Comparison of ENCODE assay signal across 8 cellular contexts in the genomic region with DNA sequence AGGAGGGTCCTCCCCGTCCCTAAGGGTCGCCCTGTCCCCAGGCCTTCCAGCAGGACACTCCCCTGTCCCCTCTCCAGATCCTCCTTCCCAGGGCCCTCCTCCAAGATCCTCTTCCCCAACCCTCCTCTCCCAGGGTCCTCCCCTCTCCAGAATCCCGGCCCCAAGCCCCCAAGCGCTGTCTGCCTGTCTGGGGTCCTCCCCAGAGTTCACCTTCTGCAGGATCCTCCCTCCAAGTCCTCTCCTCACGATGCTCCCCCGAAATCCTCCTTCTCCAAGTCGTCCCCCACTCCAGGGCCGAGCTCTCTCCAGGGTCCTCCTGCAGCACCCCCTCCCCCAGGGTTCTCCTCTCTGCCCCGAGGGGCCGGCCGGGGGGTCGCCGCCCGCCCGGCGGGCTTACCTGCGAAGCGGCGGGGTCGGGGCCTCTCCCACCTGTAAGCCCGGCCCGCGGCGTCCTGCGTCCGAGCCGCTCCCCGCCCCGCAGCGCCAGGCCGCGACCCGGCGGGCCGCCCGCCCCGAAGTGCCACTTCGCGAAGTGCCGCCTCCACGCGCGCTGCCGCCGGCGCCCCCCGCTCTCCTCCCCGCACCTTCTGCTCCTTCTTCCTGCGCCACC. TPM values are rescaled to one million over a fixed set of nuclear protein-coding genes. Genes with fewer than 3 reads are reported as not detected.
A peak's percentile ranks its signal among the peaks of the same experiment; 100 is the strongest.
DNase-seq lines count a peak whose midpoint lies in the region; ATAC-seq, FAIRE-seq and TF ChIP-seq lines count a peak whose summit lies in the region.

No MANE protein-coding gene starts in this region.

- WGBS in GM12878 (ENCODE audit: insufficient coverage, insufficient replicate concordance, low lambda C conversion rate, missing lambda C conversion rate): 3% methylated on average over 23 of the region's 49 CpGs
- WGBS in thyroid gland, 2 donors: 0 to 3% methylated on average over 15 to 19 of the region's 49 CpGs

- SMC1A ChIA-PET in GM12878 (lab: Charles Lee; ENCODE audit: uncharacterized antibody, unreplicated experiment): no interaction called here

- TF ChIP-seq EP300 in GM12878 (IDR thresholded peaks at IDR 0.05; ENCODE audit: borderline replicate concordance in 1 of 2, control insufficient read depth in 1 of 2, low read depth in 2 of 2, low read length in 2 of 2): no peak

- ATAC-seq in HG03196 (IDR thresholded peaks at IDR 0.05; ENCODE audit: unreplicated experiment) (peak; percentile 3), GM12878 (peak; percentile 60), left lung (peak; percentile 0), GM21526 (IDR thresholded peaks at IDR 0.05; ENCODE audit: low FRiP score, unreplicated experiment) (no peak)

- no peak for TF ChIP-seq POLR2A in GM12878 (IDR thresholded peaks at IDR 0.05; ENCODE audit: low read depth, low read length)
- TF ChIP-seq POLR2A in thyroid gland (IDR thresholded peaks at IDR 0.05): no peak
- no peak for TF ChIP-seq POLR2A in erythroblast (IDR thresholded peaks at IDR 0.05; ENCODE audit: low read length)

- in situ Hi-C loops in GM12878 (cut with MboI): no loop called here

- H3K9me3 ChIP-seq in GM12878 (replicated peaks; ENCODE audit: control insufficient read depth, insufficient read depth, low read length) (no peaks in the 10 kb centered on the region), left lung (no peaks in the 10 kb centered on the region), thyroid gland (no peaks in the 10 kb centered on the region)

- H3K36me3 ChIP-seq in GM06990 (ENCODE audit: control insufficient read depth, insufficient read depth, low read length) (no peaks in the 10 kb centered on the region), GM12878 (ENCODE audit: control insufficient read depth in 2 of 2, insufficient read depth in 2 of 2, low read length in 1 of 2) (no peaks in the 10 kb centered on the region), left lung (peaks cover 0 to 4% of the 10 kb centered on the region in 2 donors), thyroid gland (no peaks in the 10 kb centered on the region)

- intact Hi-C loops in GM12878 (cut with micrococcal nuclease; ENCODE audit: unreplicated experiment) (no loop called here), left lung (cut with DNase I) (no loop called here), thyroid gland (cut with DNase I) (loop anchor here (10.0 kb wide), 1 partner anchor 191 kb away; the partner anchor contains the start of gene CEP131)

- H4K20me1 ChIP-seq in GM12878 (ENCODE audit: control insufficient read depth, insufficient read depth): no peaks in the 10 kb centered on the region

- peak overlapping the region; percentile 55; the same call in 1 of the 2 replicates for H3K4me2 ChIP-seq in GM12878 (ENCODE audit: control insufficient read depth, insufficient read depth)

- H3K27ac ChIP-seq in GM12878 (ENCODE audit: control insufficient read depth, insufficient read depth): no peak overlapping the region
- H3K27ac ChIP-seq in left lung: peak overlapping the region; percentile 57 to 76
- H3K27ac ChIP-seq in thyroid gland: no peak overlapping the region

- POLR2A ChIA-PET in GM12878 (lab: Charles Lee): no interaction called here

- TF ChIP-seq CTCF in GM06990 (IDR thresholded peaks at IDR 0.05; ENCODE audit: insufficient read depth, low read length, poor library complexity, severe bottlenecking): no peak
- TF ChIP-seq CTCF in GM12878 (IDR thresholded peaks at IDR 0.05 in 2 of 3, conservative IDR thresholded peaks at IDR 0.05 in 1 of 3; ENCODE audit: control insufficient read depth in 2 of 3, extremely low read depth in 1 of 3, insufficient read depth in 1 of 3, low read depth in 3 of 3, low read length in 3 of 3): no peak
- TF ChIP-seq CTCF in left lung (IDR thresholded peaks at IDR 0.05): no peak
- TF ChIP-seq CTCF in thyroid gland (IDR thresholded peaks at IDR 0.05): no peak

- H3K4me1 ChIP-seq in GM12878 (ENCODE audit: control insufficient read depth, insufficient read depth, low read length) (no peaks in the 10 kb centered on the region), left lung (peaks cover 22 to 75% of the 10 kb centered on the region in 2 donors), thyroid gland (peaks cover 36 to 47% of the 10 kb centered on the region in 2 donors)

- H3K9ac ChIP-seq in GM12878 (ENCODE audit: control insufficient read depth, insufficient read depth, low read length): no peak overlapping the region

- no peak overlapping the region for H2AFZ ChIP-seq in GM12878 (ENCODE audit: control insufficient read depth, low read depth, low read length)

- no peak for FAIRE-seq in GM12878 (lab: Jason Lieb, UNC)

- H3K4me3 ChIP-seq in GM06990 (replicated peaks; ENCODE audit: low read depth, low read length) (peak overlapping the region; percentile 37), GM12878 (no peak overlapping the region), left lung (peak overlapping the region; percentile 52 to 62), thyroid gland (replicated peaks in 1 of 3) (peak overlapping the region; percentile 29 to 68 (median 64))

- RAD21 ChIA-PET in GM12878 (lab: Charles Lee; ENCODE audit: unreplicated experiment): no interaction called here

- no peak for TF ChIP-seq RAD21 in GM12878 (IDR thresholded peaks at IDR 0.05; ENCODE audit: insufficient read depth, low read depth, low read length)

- H3K79me2 ChIP-seq in GM12878 (ENCODE audit: control insufficient read depth, insufficient read depth, low read length): no peaks in the 10 kb centered on the region

- no TSS peak for BruUV-seq in GM12878 (replicated peaks; lab: Mats Ljungman, UMichigan)

- DNase-seq in GM06990 (ENCODE audit: extremely low read depth, insufficient read length) (no peak), GM12878 (ENCODE audit: low read depth, low spot score) (no peak), left lung (no peak), thyroid gland (no peak), NCI-H1694 (lab: John Stamatoyannopoulos, UW) (no peak), erythroblast (lab: John Stamatoyannopoulos, UW) (no peak)

- CTCF ChIA-PET in GM12878 (lab: Yijun Ruan, JAX): interaction anchor here (1.4 kb wide), 1 partner anchor 450 kb away, joined by 3 read pairs; no protein-coding TSS in a partner anchor

- H3K27me3 ChIP-seq in GM06990 (replicated peaks; ENCODE audit: control insufficient read depth, insufficient read depth, low read length): peaks cover 1% of the 10 kb centered on the region; the same call in 1 of the 2 replicates
- H3K27me3 ChIP-seq in GM12878 (replicated peaks in 1 of 2; ENCODE audit: control insufficient read depth in 2 of 2, insufficient read depth in 2 of 2, low read length in 1 of 2): peaks cover 5 to 11% of the 10 kb centered on the region in 2 experiments
- H3K27me3 ChIP-seq in left lung: peaks cover 0 to 21% of the 10 kb centered on the region in 2 donors
- H3K27me3 ChIP-seq in thyroid gland: no peaks in the 10 kb centered on the region

TF ChIP-seq in GM12878, 131 proteins besides CTCF, POLR2A, EP300 and RAD21 (continues in another document):
- no peak for TF ChIP-seq EZH2 (IDR thresholded peaks at IDR 0.05; ENCODE audit: borderline replicate concordance, control insufficient read depth, low read depth, low read length)

RNA-seq across cellular contexts. Expression of gene BAIAP2, which starts 0.7 kb away (rescaled TPM):
- 2.8 and 3.2 TPM in 2 replicates for total RNA-seq in GM12878 (2013; cell fraction: nucleolus; rRNA removed)
- total RNA-seq in GM12878 (2014; rRNA removed): 0.11 and 1.1 TPM in 2 replicates
- total RNA-seq in GM12878 (2014; rRNA removed; fragmentation: Illumina TruSeq; extraction: Trizol): 0.18 TPM in 2 replicates
- total RNA-seq in GM12878 (2021): 0.64 and 1.2 TPM in 2 replicates
- polyA plus RNA-seq in GM12878 (2011; ENCODE audit: low read depth): 0.67 TPM
- polyA plus RNA-seq in GM12878 (2011; rRNA removed): 0.22 TPM in 1 of 2 replicates, not detected in the other
- polyA plus RNA-seq in GM12878 (2011; cell fraction: cytosol; rRNA removed): 0.16 and 0.17 TPM in 2 replicates
- 0.61 and 1.4 TPM in 2 replicates for polyA plus RNA-seq in GM12878 (2011; cell fraction: nucleus; rRNA removed)
- polyA plus RNA-seq in GM12878 (2012): 1.3 and 1.7 TPM in 2 replicates
- polyA plus RNA-seq in GM12878 (2014; fragmentation: Illumina TruSeq; extraction: Trizol): 0.15 TPM in 1 of 2 replicates, not detected in the other
- not detected for polyA plus RNA-seq in GM12878 (2014; fragmentation: Nextera tagmentation; extraction: Ambion mirVana)
- polyA plus RNA-seq in GM12878 (2014; rRNA removed): 0.56 and 2.6 TPM in 2 replicates
- under 1 TPM; 0.39 to 0.53 TPM for polyA plus RNA-seq in GM12878 (2016; fragmentation: Nextera tagmentation; extraction: Ambion mirVana)
- 0.15 and 0.57 TPM in 2 replicates for polyA minus RNA-seq in GM12878 (2011; rRNA and poly(A)+ RNA removed)
- polyA minus RNA-seq in GM12878 (2011; cell fraction: cytosol; rRNA and poly(A)+ RNA removed): not detected in 2 replicates
- 0.48 and 0.97 TPM in 2 replicates for polyA minus RNA-seq in GM12878 (2011; cell fraction: nucleus; rRNA and poly(A)+ RNA removed)
- 100 to 1,000 TPM in 1 of 2 donors, 10 to 100 TPM in 1; 76.3 to 135 TPM for total RNA-seq in left lung
- total RNA-seq in thyroid gland: 10 to 100 TPM; 35.8 to 86.8 (median 42.1) TPM

RNA-seq across cellular contexts. Expression of gene CHMP6, which starts 42.6 kb away (rescaled TPM):
- 34.6 and 47.2 TPM in 2 replicates for total RNA-seq in GM12878 (2013; cell fraction: nucleolus; rRNA removed)
- total RNA-seq in GM12878 (2014; rRNA removed) (9.6 and 10.4 TPM in 2 replicates), GM12878 (2014; rRNA removed; fragmentation: Illumina TruSeq; extraction: Trizol) (13.2 and 14.4 TPM in 2 replicates), GM12878 (2021) (26.8 and 29.8 TPM in 2 replicates), left lung (10 to 100 TPM; 28.2 to 32.7 TPM), thyroid gland (10 to 100 TPM; 19.5 to 37.8 (median 27.8) TPM)
- polyA plus RNA-seq in GM12878 (2011; ENCODE audit: low read depth): 4.7 TPM
- polyA plus RNA-seq in GM12878 (2011; rRNA removed) (13.0 and 15.0 TPM in 2 replicates), GM12878 (2014; fragmentation: Illumina TruSeq; extraction: Trizol) (10.5 and 14.1 TPM in 2 replicates), GM12878 (2014; fragmentation: Nextera tagmentation; extraction: Ambion mirVana) (1 to 10 TPM in 1 of 2 experiments, under 1 TPM in 1; 0.21 to 2.1 TPM), GM12878 (2014; rRNA removed) (32.0 and 35.7 TPM in 2 replicates), GM12878 (2016; fragmentation: Nextera tagmentation; extraction: Ambion mirVana) (10 to 100 TPM; 32.8 to 37.9 TPM)
- 17.0 and 25.3 TPM in 2 replicates for polyA plus RNA-seq in GM12878 (2011; cell fraction: cytosol; rRNA removed)
- polyA plus RNA-seq in GM12878 (2011; cell fraction: nucleus; rRNA removed): 20.6 and 26.1 TPM in 2 replicates
- polyA plus RNA-seq in GM12878 (2012): 12.4 and 13.1 TPM in 2 replicates
- 6.7 and 12.2 TPM in 2 replicates for polyA minus RNA-seq in GM12878 (2011; rRNA and poly(A)+ RNA removed)
- polyA minus RNA-seq in GM12878 (2011; cell fraction: cytosol; rRNA and poly(A)+ RNA removed): 5.6 and 9.9 TPM in 2 replicates
- 9.7 and 15.0 TPM in 2 replicates for polyA minus RNA-seq in GM12878 (2011; cell fraction: nucleus; rRNA and poly(A)+ RNA removed)

Comparison
In these comparisons a context has a peak if more than half of its experiments do, and no peak if none do; other contexts are left out.
1. H3K27ac ChIP-seq: peak in left lung (2 of 2); none in GM12878 (single experiment) and thyroid gland (0 of 3).
2. RNA of gene BAIAP2, which starts 0.7 kb away (total RNA-seq): 76.3 to 135 TPM in left lung and 35.8 to 86.8 TPM in thyroid gland; 0.11 to 3.2 TPM in GM12878; every median in the first group is over 4 times any median in the second.